ENCODE assay signal across 37 cellular contexts in the genomic region with DNA sequence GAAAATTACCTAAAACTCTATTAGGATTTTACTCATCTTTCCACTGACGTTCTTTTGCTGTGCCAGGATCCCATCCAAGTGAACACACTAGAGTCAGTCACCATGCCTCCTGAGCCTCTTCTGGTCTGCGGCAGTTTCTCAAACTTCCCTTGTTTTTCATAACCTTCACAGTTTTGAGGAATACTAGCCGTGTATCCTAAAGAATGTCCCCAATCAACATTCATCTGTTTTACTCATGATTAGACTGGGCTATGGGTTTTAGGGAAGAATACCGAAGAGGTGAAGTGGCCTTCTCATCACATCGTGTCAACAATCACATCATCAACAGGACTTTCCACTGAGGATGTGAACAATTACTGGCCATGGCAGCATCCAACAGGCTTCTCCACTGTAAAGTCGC.
"Had no signal": no experiment of that assay in that cellular context is flagged by ENCODE, and none has a peak within 500 bp of the region (broad histone marks: within the 10 kb centered on the region; RNA-seq: fewer than 3 reads in every experiment).

No MANE protein-coding gene starts in this region.

- H3K27me3 Mint-ChIP-seq: activated CD4-positive, alpha-beta memory T cell treated with anti-CD3 and anti-CD28 coated beads, Interleukin-2, amount 10 ng/mL, durations not matched to agents 7 days and 5 days; activated CD8-positive, alpha-beta memory T cell treated with anti-CD3 and anti-CD28 coated beads, Interleukin-2, amount 10 ng/mL, durations not matched to agents 7 days and 5 days; activated naive CD8-positive, alpha-beta T cell treated with anti-CD3 and anti-CD28 coated beads for 36 hours; activated T-helper 17 cell treated with anti-CD3 and anti-CD28 coated beads, Interleukin-2, amount 50 U/mL, for 72 hours; central memory CD8-positive, alpha-beta T cell had no signal

- H3K36me3 ChIP-seq: brain microvascular endothelial cell, WERI-Rb-1 had no signal

- H3K9me3 Mint-ChIP-seq: activated CD4-positive, alpha-beta memory T cell treated with anti-CD3 and anti-CD28 coated beads, Interleukin-2, amount 10 ng/mL, durations not matched to agents 7 days and 5 days; activated naive CD8-positive, alpha-beta T cell treated with anti-CD3 and anti-CD28 coated beads for 36 hours; activated T-cell treated with anti-CD3 and anti-CD28 coated beads, Interleukin-2, amount 50 U/mL, for 72 hours; activated T-helper 17 cell treated with anti-CD3 and anti-CD28 coated beads, Interleukin-2, amount 50 U/mL, for 72 hours; central memory CD8-positive, alpha-beta T cell had no signal

- H3K4me3 ChIP-seq: PC-9 had no signal

- DNase-seq: activated CD4-positive, alpha-beta memory T cell treated with anti-CD3 and anti-CD28 coated beads, Interleukin-2, amount 10 ng/mL, durations not matched to agents 7 days and 5 days; activated CD4-positive, alpha-beta T cell treated with anti-CD3 and anti-CD28 coated beads for 1 hour; activated CD4-positive, alpha-beta T cell treated with anti-CD3 and anti-CD28 coated beads for 48 hours; activated CD4-positive, CD25-positive, alpha-beta regulatory T cell; activated CD8-positive, alpha-beta memory T cell treated with anti-CD3 and anti-CD28 coated beads for 24 hours; activated CD8-positive, alpha-beta memory T cell treated with anti-CD3 and anti-CD28 coated beads, Interleukin-2, amount 10 ng/mL, durations not matched to agents 7 days and 5 days; activated CD8-positive, alpha-beta memory T cell treated with anti-CD3 and anti-CD28 coated beads, Interleukin-2, amount 50 U/mL, for 48 hours; activated effector memory CD4-positive, alpha-beta T cell treated with anti-CD3 and anti-CD28 coated beads, Interleukin-2, amount 50 U/mL, for 16 hours; activated naive CD4-positive, alpha-beta T cell; activated naive CD4-positive, alpha-beta T cell treated with anti-CD3 and anti-CD28 coated beads, Interleukin-2, amount 50 U/mL, for 16 hours; activated naive CD8-positive, alpha-beta T cell treated with anti-CD3 and anti-CD28 coated beads for 36 hours; activated T-cell treated with anti-CD3 and anti-CD28 coated beads, Interleukin-2, amount 50 U/mL, for 72 hours; amniotic stem cell; aorta; brain microvascular endothelial cell; NCI-H1092 treated with DMSO at 0.1 percent for 48 hours; NCI-H1417; NCI-H146; NCI-H187; NCI-H2029 treated with DMSO at 0.1 percent for 48 hours; NCI-H2107; NCI-H2171; NCI-H510A; NCI-H526; NCI-H748 treated with DMSO at 0.1 percent for 48 hours; NK-92 treated with Interleukin-12 subunit alpha and Interleukin-12 subunit beta, amount 100 ng/mL, for 24 hours; PC-9; SIG-M5; SW 1271; T-helper 1 cell; T-helper 2 cell; T-helper 9 cell; WERI-Rb-1 had no signal

- H3K4me2 ChIP-seq: PC-9 had no signal

- H3K27me3 ChIP-seq: brain microvascular endothelial cell had no signal

- H3K4me3 Mint-ChIP-seq: activated CD4-positive, alpha-beta memory T cell treated with anti-CD3 and anti-CD28 coated beads, Interleukin-2, amount 10 ng/mL, durations not matched to agents 7 days and 5 days; activated CD8-positive, alpha-beta memory T cell treated with anti-CD3 and anti-CD28 coated beads, Interleukin-2, amount 10 ng/mL, durations not matched to agents 7 days and 5 days; activated naive CD8-positive, alpha-beta T cell treated with anti-CD3 and anti-CD28 coated beads for 36 hours; activated T-cell treated with anti-CD3 and anti-CD28 coated beads, Interleukin-2, amount 50 U/mL, for 72 hours; activated T-helper 17 cell treated with anti-CD3 and anti-CD28 coated beads, Interleukin-2, amount 50 U/mL, for 72 hours; central memory CD8-positive, alpha-beta T cell had no signal

- H3K27ac ChIP-seq: brain microvascular endothelial cell, PC-9, RWPE1, WERI-Rb-1 had no signal

- ATAC-seq: activated CD8-positive, alpha-beta memory T cell treated with anti-CD3 and anti-CD28 coated beads, Interleukin-2, amount 10 ng/mL, durations not matched to agents 7 days and 5 days; activated T-cell treated with anti-CD3 and anti-CD28 coated beads, Interleukin-2, amount 50 U/mL, for 72 hours; activated T-helper 17 cell treated with anti-CD3 and anti-CD28 coated beads, Interleukin-2, amount 50 U/mL, for 72 hours; Right ventricle myocardium inferior had no signal

- H2AFZ ChIP-seq: PC-9 had no signal

- H3K27ac Mint-ChIP-seq: activated CD4-positive, alpha-beta memory T cell treated with anti-CD3 and anti-CD28 coated beads, Interleukin-2, amount 10 ng/mL, durations not matched to agents 7 days and 5 days; activated CD8-positive, alpha-beta memory T cell treated with anti-CD3 and anti-CD28 coated beads, Interleukin-2, amount 10 ng/mL, durations not matched to agents 7 days and 5 days; activated naive CD8-positive, alpha-beta T cell treated with anti-CD3 and anti-CD28 coated beads for 36 hours; activated T-cell treated with anti-CD3 and anti-CD28 coated beads, Interleukin-2, amount 50 U/mL, for 72 hours had no signal
